ENCODE assay signal across 26 cellular contexts in genomic region chr3:30878862-30879261, GRCh38. TPM values are rescaled to one million over a fixed set of nuclear protein-coding genes. Genes with fewer than 3 reads are reported as not detected.
DNase-seq lines count a peak whose midpoint lies in the region; ATAC-seq and TF ChIP-seq lines count a peak whose summit lies in the region.
"Had no signal": no experiment of that assay in that cellular context is flagged by ENCODE, and none has a peak within 500 bp of the region (broad histone marks: within the 10 kb centered on the region; RNA-seq: fewer than 3 reads in every experiment).

No MANE protein-coding gene starts in this region.

- H3K27me3 Mint-ChIP-seq in stimulated activated memory B cell treated with anti-CD40 and anti-IgM and Interleukin-4, amounts not matched to agents 10 μg/mL and 1 μg/mL and 100 μg/mL, for 72 hours, result peaks cover under 1% of the 10 kb centered on the region
- peaks cover 11% of the 10 kb centered on the region for H3K27me3 Mint-ChIP-seq in stimulated activated naive CD8-positive, alpha-beta T cell treated with anti-CD3 and anti-CD28 coated beads, Interleukin-15, amount 100 ng/mL, for 72 hours
- peaks cover 20% of the 10 kb centered on the region for H3K27me3 Mint-ChIP-seq in activated CD4-positive, alpha-beta T cell treated with anti-CD3 and anti-CD28 coated beads, Interleukin-2, amount 10 ng/mL, durations not matched to agents 24 days and 14 days

- H3K4me3 Mint-ChIP-seq in stimulated activated memory B cell treated with anti-CD40 and anti-IgM and Interleukin-4, amounts not matched to agents 10 μg/mL and 1 μg/mL and 100 μg/mL, for 72 hours, result no peak overlapping the region
- H3K4me3 Mint-ChIP-seq in stimulated activated naive CD8-positive, alpha-beta T cell treated with anti-CD3 and anti-CD28 coated beads, Interleukin-15, amount 100 ng/mL, for 72 hours, result no peak overlapping the region
- H3K4me3 Mint-ChIP-seq in activated CD4-positive, alpha-beta T cell treated with anti-CD3 and anti-CD28 coated beads, Interleukin-2, amount 10 ng/mL, durations not matched to agents 24 days and 14 days, result no peak overlapping the region
- H3K4me3 Mint-ChIP-seq: CD14-positive monocyte; CD4-positive, alpha-beta memory T cell; CD4-positive, CD25-positive, alpha-beta regulatory T cell; CD8-positive, alpha-beta memory T cell had no signal

- intact Hi-C loops in activated CD4-positive, alpha-beta T cell treated with anti-CD3 and anti-CD28 coated beads, Interleukin-2, amount 10 ng/mL, durations not matched to agents 24 days and 14 days (cut with micrococcal nuclease), result no loop called here

- H3K4me1 Mint-ChIP-seq in stimulated activated memory B cell treated with anti-CD40 and anti-IgM and Interleukin-4, amounts not matched to agents 10 μg/mL and 1 μg/mL and 100 μg/mL, for 72 hours, result no peaks in the 10 kb centered on the region
- no peaks in the 10 kb centered on the region for H3K4me1 Mint-ChIP-seq in stimulated activated naive CD8-positive, alpha-beta T cell treated with anti-CD3 and anti-CD28 coated beads, Interleukin-15, amount 100 ng/mL, for 72 hours
- H3K4me1 Mint-ChIP-seq in activated CD4-positive, alpha-beta T cell treated with anti-CD3 and anti-CD28 coated beads, Interleukin-2, amount 10 ng/mL, durations not matched to agents 24 days and 14 days, result no peaks in the 10 kb centered on the region
- H3K4me1 Mint-ChIP-seq: CD14-positive monocyte; CD4-positive, alpha-beta memory T cell; CD4-positive, CD25-positive, alpha-beta regulatory T cell; CD8-positive, alpha-beta memory T cell had no signal

- TF ChIP-seq CTCF in VCaP (conservative IDR thresholded peaks at IDR 0.05), result no peak

- no peak overlapping the region for H3K27ac Mint-ChIP-seq in stimulated activated memory B cell treated with anti-CD40 and anti-IgM and Interleukin-4, amounts not matched to agents 10 μg/mL and 1 μg/mL and 100 μg/mL, for 72 hours
- H3K27ac Mint-ChIP-seq in stimulated activated naive CD8-positive, alpha-beta T cell treated with anti-CD3 and anti-CD28 coated beads, Interleukin-15, amount 100 ng/mL, for 72 hours, result no peak overlapping the region
- no peak overlapping the region for H3K27ac Mint-ChIP-seq in activated CD4-positive, alpha-beta T cell treated with anti-CD3 and anti-CD28 coated beads, Interleukin-2, amount 10 ng/mL, durations not matched to agents 24 days and 14 days
- H3K27ac Mint-ChIP-seq: CD14-positive monocyte; CD4-positive, alpha-beta memory T cell; CD4-positive, CD25-positive, alpha-beta regulatory T cell; CD8-positive, alpha-beta memory T cell had no signal

- H3K27ac ChIP-seq in VCaP, result peak overlapping the region; percentile 41; the same call in 1 of the 2 replicates
- H3K27ac ChIP-seq: BLaER1 had no signal

- ATAC-seq in stimulated activated memory B cell treated with anti-CD40 and anti-IgM and Interleukin-4, amounts not matched to agents 10 μg/mL and 1 μg/mL and 100 μg/mL, for 72 hours, result peak; percentile 39
- no peak for ATAC-seq in stimulated activated naive CD8-positive, alpha-beta T cell treated with anti-CD3 and anti-CD28 coated beads, Interleukin-15, amount 100 ng/mL, for 72 hours
- ATAC-seq: GM12878 had no signal

- no peaks in the 10 kb centered on the region for H3K36me3 Mint-ChIP-seq in stimulated activated memory B cell treated with anti-CD40 and anti-IgM and Interleukin-4, amounts not matched to agents 10 μg/mL and 1 μg/mL and 100 μg/mL, for 72 hours
- H3K36me3 Mint-ChIP-seq in activated CD4-positive, alpha-beta T cell treated with anti-CD3 and anti-CD28 coated beads, Interleukin-2, amount 10 ng/mL, durations not matched to agents 24 days and 14 days (ENCODE audit: low read depth), result no peaks in the 10 kb centered on the region
- H3K36me3 Mint-ChIP-seq: CD14-positive monocyte; CD4-positive, alpha-beta memory T cell; CD4-positive, CD25-positive, alpha-beta regulatory T cell had no signal

- DNase-seq in astrocyte of the hippocampus (ENCODE audit: low read depth, low spot score) (peak; percentile 5), NCI-H2227 (lab: John Stamatoyannopoulos, UW; ENCODE audit: unreplicated experiment) (no peak)
- DNase-seq in stimulated activated naive CD8-positive, alpha-beta T cell treated with anti-CD3 and anti-CD28 coated beads, Interleukin-15, amount 100 ng/mL, for 72 hours, result no peak
- DNase-seq in activated CD4-positive, alpha-beta T cell treated with anti-CD3 and anti-CD28 coated beads, Interleukin-2, amount 10 ng/mL, durations not matched to agents 24 days and 14 days, result no peak
- DNase-seq: 8988T; ACHN; BE2C; C1 segment of cervical spinal cord; CD4-positive, alpha-beta memory T cell; CD4-positive, CD25-positive, alpha-beta regulatory T cell; CD8-positive, alpha-beta memory T cell; COR-L47; DMS 273 treated with DMSO at 0.1 percent for 48 hours; DMS153; DMS53; DMS79; DND-41; EL; GDM1 had no signal

- peaks cover 3% of the 10 kb centered on the region for H3K9me3 Mint-ChIP-seq in stimulated activated memory B cell treated with anti-CD40 and anti-IgM and Interleukin-4, amounts not matched to agents 10 μg/mL and 1 μg/mL and 100 μg/mL, for 72 hours
- peaks cover 5 to 13% of the 10 kb centered on the region in 2 donors for H3K9me3 Mint-ChIP-seq in stimulated activated naive CD8-positive, alpha-beta T cell treated with anti-CD3 and anti-CD28 coated beads, Interleukin-15, amount 100 ng/mL, for 72 hours
- peaks cover 9% of the 10 kb centered on the region for H3K9me3 Mint-ChIP-seq in activated CD4-positive, alpha-beta T cell treated with anti-CD3 and anti-CD28 coated beads, Interleukin-2, amount 10 ng/mL, durations not matched to agents 24 days and 14 days

RNA-seq across cellular contexts. Expression of gene GADL1, which starts 15.6 kb away (rescaled TPM):
- total RNA-seq in activated CD4-positive, alpha-beta T cell treated with anti-CD3 and anti-CD28 coated beads, Interleukin-2, amount 10 ng/mL, durations not matched to agents 24 days and 14 days, result not detected in 2 replicates
- total RNA-seq: CD4-positive, alpha-beta memory T cell; CD4-positive, CD25-positive, alpha-beta regulatory T cell; CD8-positive, alpha-beta memory T cell; Daoy; G401; GM12878 had no signal
